In the genomic region with DNA sequence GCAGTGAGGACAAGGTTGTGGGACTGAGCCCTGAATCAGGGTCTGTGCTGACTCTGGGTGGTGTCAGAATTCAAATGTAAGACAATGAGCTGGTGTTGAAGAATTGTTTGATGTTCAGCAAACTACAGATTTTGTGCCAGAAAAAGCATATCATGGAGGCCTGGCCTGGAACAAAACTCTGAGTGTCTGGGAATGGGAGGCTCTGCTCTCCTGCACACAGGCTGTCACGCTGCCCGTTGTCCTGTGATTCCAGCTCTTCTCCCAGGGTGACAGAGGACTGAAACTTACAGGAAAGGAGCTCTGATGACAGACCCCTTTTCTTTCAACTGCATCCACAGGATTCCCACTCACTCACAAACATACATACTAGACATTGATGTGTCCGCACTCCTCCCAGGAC, we compare ENCODE assay signal across 27 cellular contexts.
A peak's percentile ranks its signal among the peaks of the same experiment; 100 is the strongest.
DNase-seq lines count a peak whose midpoint lies in the region; FAIRE-seq and TF ChIP-seq lines count a peak whose summit lies in the region.
"Had no signal": no experiment of that assay in that cellular context is flagged by ENCODE, and none has a peak within 500 bp of the region (broad histone marks: within the 10 kb centered on the region; RNA-seq: fewer than 3 reads in every experiment).

No MANE protein-coding gene starts in this region.

- H4K8ac ChIP-seq in H1 (ENCODE audit: extremely low read depth, insufficient read depth, low read length) = no peak overlapping the region

- no peak overlapping the region for H4K5ac ChIP-seq in H1 (ENCODE audit: insufficient read length, low read depth, low read length)

- no peak for TF ChIP-seq POLR2A in H1 (IDR thresholded peaks at IDR 0.05; ENCODE audit: control extremely low read depth in 1 of 2, low read depth in 2 of 2, low read length in 2 of 2)

- H3K14ac ChIP-seq in H1 (ENCODE audit: insufficient read length) = no peak overlapping the region

- H3K27me3 Mint-ChIP-seq in progenitor cell of endocrine pancreas = no peaks in the 10 kb centered on the region
- H3K27me3 Mint-ChIP-seq: CD4-positive, alpha-beta T cell had no signal

- no peak overlapping the region for H3K18ac ChIP-seq in H1 (ENCODE audit: extremely low read depth, low read length)

- H3K4me1 ChIP-seq in OCI-LY1 (ENCODE audit: insufficient read depth, low read length, severe bottlenecking) = peaks cover 8% of the 10 kb centered on the region
- H3K4me1 ChIP-seq in H1 (replicated peaks in 1 of 4; ENCODE audit: control insufficient read depth in 3 of 4, insufficient read depth in 4 of 4, low read length in 3 of 4) = no peaks in the 10 kb centered on the region
- H3K4me1 ChIP-seq in PC-9 (replicated peaks; ENCODE audit: insufficient read depth) = no peaks in the 10 kb centered on the region
- H3K4me1 ChIP-seq: Peyer's patch, SJCRH30 had no signal

- BruUV-seq in PC-9 (replicated peaks; lab: Mats Ljungman, UMichigan) = no TSS peak

- DNase-seq in H1 (ENCODE audit: low read depth in 1 of 2, low spot score in 2 of 2) (no peak), progenitor cell of endocrine pancreas (ENCODE audit: low spot score, unreplicated experiment) (no peak), PC-9 (no peak), G401 (ENCODE audit: low spot score) (no peak), RKO (ENCODE audit: low spot score) (no peak), NOMO-1 (lab: John Stamatoyannopoulos, UW; ENCODE audit: unreplicated experiment in 2 of 2) (no peak)
- DNase-seq: CD4-positive, alpha-beta T cell; COR-L47; DMS79 treated with DMSO at 0.1 percent for 48 hours; H9; HFFc6; KBM-7; MM.1S; NCI-H1048; NCI-H1436 treated with DMSO at 0.1 percent for 48 hours; NCI-H1930; NCI-H2227 treated with DMSO at 0.1 percent for 48 hours; NCI-H510A; NCI-H748 treated with DMSO at 0.1 percent for 48 hours; Peyer's patch; SJCRH30 had no signal

- no peak overlapping the region for H3K56ac ChIP-seq in H1 (replicated peaks; ENCODE audit: insufficient read length, low read depth, low read length)

- H3K4me1 Mint-ChIP-seq in progenitor cell of endocrine pancreas (ENCODE audit: low read depth) = peaks cover 21% of the 10 kb centered on the region

- H3K27ac ChIP-seq in OCI-LY1 (ENCODE audit: low read depth, low read length, poor library complexity, severe bottlenecking) = peak overlapping the region; percentile 17
- no peak overlapping the region for H3K27ac ChIP-seq in H1 (ENCODE audit: low read depth, low read length)
- peak overlapping the region; percentile 63 for H3K27ac ChIP-seq in layer of hippocampus (ENCODE audit: low read depth, low read length)
- no peak overlapping the region for H3K27ac ChIP-seq in PC-9
- H3K27ac ChIP-seq: HL-60, Peyer's patch, SJCRH30 had no signal

- intact Hi-C loops in PC-9 (cut with micrococcal nuclease; ENCODE audit: unreplicated experiment) = no loop called here

- FAIRE-seq in H1 (lab: Jason Lieb, UNC) = no peak
- FAIRE-seq: A204.1, GM12878, HepG2 had no signal

- TF ChIP-seq EP300 in H1 (IDR thresholded peaks at IDR 0.05; ENCODE audit: borderline replicate concordance in 1 of 2, low read depth in 2 of 2, low read length in 2 of 2) = no peak

- TF ChIP-seq RAD21 in H1 (IDR thresholded peaks at IDR 0.05 in 1 of 2, conservative IDR thresholded peaks at IDR 0.05 in 1 of 2; ENCODE audit: low read depth in 2 of 2, low read length in 2 of 2) = no peak

- no peaks in the 10 kb centered on the region for H3K27me3 ChIP-seq in OCI-LY1 (ENCODE audit: insufficient read depth, low read length)
- H3K27me3 ChIP-seq in H1 (replicated peaks in 1 of 4; ENCODE audit: control insufficient read depth in 3 of 4, extremely low read depth in 1 of 4, insufficient read depth in 3 of 4, low read length in 3 of 4) = no peaks in the 10 kb centered on the region
- H3K27me3 ChIP-seq in layer of hippocampus (ENCODE audit: control insufficient read depth, insufficient read depth, low read length) = no peaks in the 10 kb centered on the region
- 0 out of 2 replicates have a peak, but pooled peaks cover 2% of the 10 kb centered on the region for H3K27me3 ChIP-seq in PC-9 (ENCODE audit: insufficient read depth, low read depth)
- H3K27me3 ChIP-seq: Peyer's patch, SJCRH30 had no signal

- no peak overlapping the region for H2BK5ac ChIP-seq in H1 (ENCODE audit: low read depth, low read length)

- H2AFZ ChIP-seq in OCI-LY1 (ENCODE audit: low read length) (no peak overlapping the region), H1 (ENCODE audit: low read length) (peak overlapping the region; percentile 92; the same call in 1 of the 2 replicates), PC-9 (no peak overlapping the region)

- CTCF ChIA-PET in H1 (lab: Charles Lee; ENCODE audit: partially characterized antibody) (interaction anchor here (0.6 kb wide), 1 partner anchor 50 kb away, joined by 6 read pairs; no protein-coding TSS in a partner anchor), PC-9 (lab: Charles Lee) (interaction anchor here (0.6 kb wide), 1 partner anchor 989 kb away, joined by 6 read pairs; no protein-coding TSS in a partner anchor)

- no peak overlapping the region for H2BK120ac ChIP-seq in H1 (replicated peaks; ENCODE audit: low read depth, low read length)

- H3K79me2 ChIP-seq in OCI-LY1 (ENCODE audit: insufficient read depth, low read length) (no peaks in the 10 kb centered on the region), H1 (ENCODE audit: control insufficient read depth in 1 of 2, insufficient read depth in 2 of 2, low read length in 2 of 2) (no peaks in the 10 kb centered on the region), PC-9 (ENCODE audit: low read depth) (no peaks in the 10 kb centered on the region)

- H3F3A ChIP-seq in OCI-LY1 (ENCODE audit: insufficient read depth, low read length) = no peaks in the 10 kb centered on the region
- no peaks in the 10 kb centered on the region for H3F3A ChIP-seq in PC-9 (ENCODE audit: insufficient read depth, low read depth)

- H3K23ac ChIP-seq in H1 (ENCODE audit: insufficient read length) = no peak overlapping the region

- no peak overlapping the region for H3K9ac ChIP-seq in OCI-LY1 (ENCODE audit: low read length)
- no peak overlapping the region for H3K9ac ChIP-seq in H1 (replicated peaks in 1 of 4; ENCODE audit: extremely low read depth in 1 of 4, low read depth in 3 of 4, low read length in 3 of 4)

- H3K4me3 ChIP-seq in OCI-LY1 (ENCODE audit: low read depth, low read length, poor library complexity, severe bottlenecking) (no peak overlapping the region), H1 (ENCODE audit: extremely low read depth in 1 of 4, insufficient read depth in 2 of 4, low read depth in 3 of 4, low read length in 4 of 4) (no peak overlapping the region), PC-9 (no peak overlapping the region)
- H3K4me3 ChIP-seq: GM12878, Peyer's patch, SJCRH30 had no signal

- H3K36me3 ChIP-seq in OCI-LY1 (ENCODE audit: insufficient read depth, low read length) (no peaks in the 10 kb centered on the region), H1 (ENCODE audit: control insufficient read depth in 2 of 4, insufficient read depth in 4 of 4, low read length in 3 of 4) (no peaks in the 10 kb centered on the region), PC-9 (ENCODE audit: low read depth) (no peaks in the 10 kb centered on the region)
- H3K36me3 ChIP-seq: Peyer's patch, SJCRH30 had no signal

- no peak overlapping the region for H3K4me3 Mint-ChIP-seq in progenitor cell of endocrine pancreas (ENCODE audit: low read depth)
- H3K4me3 Mint-ChIP-seq: CD4-positive, alpha-beta T cell; H9; HFFc6 had no signal

- no peaks in the 10 kb centered on the region for H4K20me1 ChIP-seq in OCI-LY1 (ENCODE audit: insufficient read depth, low read length)
- no peaks in the 10 kb centered on the region for H4K20me1 ChIP-seq in H1 (replicated peaks in 1 of 2; ENCODE audit: control insufficient read depth in 1 of 2, insufficient read depth in 2 of 2, low read length in 2 of 2)
- H4K20me1 ChIP-seq in PC-9 (ENCODE audit: insufficient read depth) = no peaks in the 10 kb centered on the region

- no peak overlapping the region for H3K4ac ChIP-seq in H1 (replicated peaks; ENCODE audit: insufficient read length, low read depth, low read length)

- no peak overlapping the region for H2BK15ac ChIP-seq in H1 (ENCODE audit: low read length)

- POLR2A ChIA-PET in H1 (lab: Charles Lee; ENCODE audit: partially characterized antibody) = interaction anchor here (1.4 kb wide), 1 partner anchor 27 kb away, joined by 4 read pairs; no protein-coding TSS in a partner anchor
- POLR2A ChIA-PET in PC-9 (lab: Charles Lee; ENCODE audit: unreplicated experiment) = no interaction called here

- no peak overlapping the region for H4K91ac ChIP-seq in H1 (replicated peaks; ENCODE audit: insufficient read length, low read length)

- H3K9me2 ChIP-seq in OCI-LY1 (ENCODE audit: low read depth, low read length) (no peaks in the 10 kb centered on the region), PC-9 (ENCODE audit: insufficient read depth) (no peaks in the 10 kb centered on the region)

- peaks cover 4% of the 10 kb centered on the region for H3K9me3 Mint-ChIP-seq in progenitor cell of endocrine pancreas (ENCODE audit: low read depth)

- H3K9me3 ChIP-seq in OCI-LY1 (ENCODE audit: low read length) = no peaks in the 10 kb centered on the region
- H3K9me3 ChIP-seq in H1 (ENCODE audit: insufficient read depth in 2 of 2, low read depth in 1 of 2, low read length in 1 of 2) = no peaks in the 10 kb centered on the region
- no peaks in the 10 kb centered on the region for H3K9me3 ChIP-seq in PC-9 (ENCODE audit: insufficient read depth, low read depth)
- H3K9me3 ChIP-seq: Peyer's patch, SJCRH30 had no signal

- H3K4me2 ChIP-seq in OCI-LY1 (ENCODE audit: low read length) = no peak overlapping the region
- no peak overlapping the region for H3K4me2 ChIP-seq in H1 (ENCODE audit: insufficient read depth in 1 of 2, low read depth in 2 of 2, low read length in 2 of 2)
- H3K4me2 ChIP-seq in PC-9 = no peak overlapping the region

- no peak overlapping the region for H2BK20ac ChIP-seq in H1 (ENCODE audit: low read length)

- no peak for TF ChIP-seq CTCF in OCI-LY1 (IDR thresholded peaks at IDR 0.05; ENCODE audit: low read length)
- TF ChIP-seq CTCF in H1 (IDR thresholded peaks at IDR 0.05; ENCODE audit: control extremely low read depth in 1 of 3, insufficient read depth in 1 of 3, low read depth in 1 of 3, low read length in 3 of 3) = no peak
- TF ChIP-seq CTCF in progenitor cell of endocrine pancreas (IDR thresholded peaks at IDR 0.05; ENCODE audit: unreplicated experiment) = no peak
- TF ChIP-seq CTCF in PC-9 (conservative IDR thresholded peaks at IDR 0.05) = no peak

- H3K27ac Mint-ChIP-seq in progenitor cell of endocrine pancreas = peak overlapping the region; percentile 29
- H3K27ac Mint-ChIP-seq: CD4-positive, alpha-beta T cell; H9; HFFc6 had no signal

- no peaks in the 10 kb centered on the region for H3K36me3 Mint-ChIP-seq in progenitor cell of endocrine pancreas (ENCODE audit: insufficient read depth)

- H3K23me2 ChIP-seq in H1 (ENCODE audit: low read depth, low read length) = no peaks in the 10 kb centered on the region

- H3K79me1 ChIP-seq in H1 (ENCODE audit: low read depth, low read length) = no peaks in the 10 kb centered on the region

- 90% methylated on average over 3 of the region's 3 CpGs; no CpG with 5 or more reads in 1 of the 2 experiments for WGBS in H1 (ENCODE audit: extremely low coverage in 1 of 2, insufficient coverage in 1 of 2, insufficient read length in 1 of 2, insufficient replicate concordance in 2 of 2, low coverage in 1 of 2, low lambda C conversion rate in 2 of 2, missing lambda C conversion rate in 1 of 2), 2 experiments

- no peak overlapping the region for H2AK5ac ChIP-seq in H1 (ENCODE audit: low read depth, low read length)

- no peak overlapping the region for H2BK12ac ChIP-seq in H1 (ENCODE audit: low read depth, low read length)

- in situ Hi-C loops in G401 (cut with HindIII; ENCODE audit: low sequenced_read_pairs) = no loop called here

Comparison
In these comparisons a context has a peak if more than half of its experiments do, and no peak if none do; other contexts are left out.
1. H3K27ac ChIP-seq: peak in OCI-LY1 (single experiment) and layer of hippocampus (single experiment); none in H1 (single experiment) and PC-9 (single experiment).